Comparison of ENCODE assay signal across 1 cellular context in the genomic region with DNA sequence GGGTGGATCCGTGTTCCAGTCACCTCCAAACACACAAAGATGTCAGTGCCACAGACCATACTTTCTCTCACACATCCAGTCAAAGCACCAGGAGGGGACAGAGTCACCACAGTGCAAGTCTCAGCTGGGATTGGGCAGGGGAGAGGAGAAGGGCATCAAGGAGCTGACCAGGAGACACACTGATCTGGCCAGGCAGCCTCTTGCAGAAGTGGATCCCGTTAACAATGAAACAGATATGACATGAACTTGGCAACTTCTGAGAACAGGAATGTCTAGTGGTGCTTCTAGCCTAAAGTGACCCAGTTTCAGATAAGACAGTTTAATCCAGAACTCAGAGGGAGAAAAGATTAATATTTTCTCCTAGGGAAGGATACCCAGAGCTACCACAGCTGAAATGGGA.
TF ChIP-seq lines count a peak whose summit lies in the region.

No MANE protein-coding gene starts in this region.

TF ChIP-seq in endothelial cell of umbilical vein, 7 proteins besides CTCF, POLR2A, EP300 and RAD21:
- TF ChIP-seq MYC (IDR thresholded peaks at IDR 0.05; ENCODE audit: low read depth, low read length) (no peak), GATA2 (IDR thresholded peaks at IDR 0.05; ENCODE audit: insufficient read depth, insufficient read length, low read depth, low read length) (no peak), POLR2AphosphoS5 (IDR thresholded peaks at IDR 0.05; ENCODE audit: insufficient read depth, low read depth, low read length) (no peak), JUN (IDR thresholded peaks at IDR 0.05; ENCODE audit: borderline replicate concordance, insufficient read depth, insufficient read length, low read depth) (no peak), MAX (IDR thresholded peaks at IDR 0.05; ENCODE audit: insufficient read depth, insufficient read length) (no peak), EZH2 (IDR thresholded peaks at IDR 0.05; ENCODE audit: borderline replicate concordance, low read depth, low read length, severe bottlenecking) (no peak), FOS (IDR thresholded peaks at IDR 0.05; ENCODE audit: borderline replicate concordance, insufficient read depth, low read length) (no peak)
